Comparison of ENCODE assay signal across 9 cellular contexts in genomic region chr19:56141416-56141992, GRCh38. TPM values are rescaled to one million over a fixed set of nuclear protein-coding genes. Genes with fewer than 3 reads are reported as not detected.
DNase-seq lines count a peak whose midpoint lies in the region; ATAC-seq lines count a peak whose summit lies in the region.
"Had no signal": no experiment of that assay in that cellular context is flagged by ENCODE, and none has a peak within 500 bp of the region (broad histone marks: within the 10 kb centered on the region; RNA-seq: fewer than 3 reads in every experiment).

No MANE protein-coding gene starts in this region.

- WGBS in right cardiac atrium = 2% methylated on average over 26 of the region's 26 CpGs

- H3K4me3 ChIP-seq in HUES48 (ENCODE audit: low read depth, low read length) (peak overlapping the region; percentile 64), right cardiac atrium (ENCODE audit: low read length) (peak overlapping the region; percentile 56)

- DNase-seq in AG08396 (ENCODE audit: low spot score) (peak; percentile 51), right cardiac atrium (peak in 1 of 3 donors; percentile 69), LoVo (ENCODE audit: low spot score) (no peak), posterior vena cava (ENCODE audit: low spot score) (no peak), ecto neural progenitor cell (ENCODE audit: low spot score) (no peak)
- peak; percentile 30 to 33 for DNase-seq in stimulated activated CD4-positive, alpha-beta T cell treated with anti-CD3 and anti-CD28 coated beads, Interleukin-2, amount 100 ng/mL, for 24 hours

- H3K4me3 Mint-ChIP-seq in activated T-helper 17 cell treated with anti-CD3 and anti-CD28 coated beads, Interleukin-2, amount 50 U/mL, for 72 hours = peak overlapping the region; percentile 98

- H3K4me1 ChIP-seq in HUES48 (ENCODE audit: control insufficient read depth, insufficient read depth, low read length) (peaks cover 24% of the 10 kb centered on the region), right cardiac atrium (ENCODE audit: control insufficient read depth, insufficient read depth, low read length) (peaks cover 3% of the 10 kb centered on the region)

- H3K36me3 Mint-ChIP-seq in activated T-helper 17 cell treated with anti-CD3 and anti-CD28 coated beads, Interleukin-2, amount 50 U/mL, for 72 hours (ENCODE audit: low read depth) = peaks cover 11% of the 10 kb centered on the region

- peak overlapping the region; percentile 98 for H3K27ac Mint-ChIP-seq in activated T-helper 17 cell treated with anti-CD3 and anti-CD28 coated beads, Interleukin-2, amount 50 U/mL, for 72 hours

- H3K9ac ChIP-seq in HUES48 (ENCODE audit: low read depth, low read length) = peak overlapping the region; percentile 27; the same call in 1 of the 2 replicates

- ATAC-seq in activated T-helper 17 cell treated with anti-CD3 and anti-CD28 coated beads, Interleukin-2, amount 50 U/mL, for 72 hours (replicated peaks) = no peak
- peak in 1 of 2 donors; percentile 2 for ATAC-seq in right cardiac atrium

- no peaks in the 10 kb centered on the region for H3K27me3 Mint-ChIP-seq in activated T-helper 17 cell treated with anti-CD3 and anti-CD28 coated beads, Interleukin-2, amount 50 U/mL, for 72 hours

- H3K27ac ChIP-seq in HUES48 (ENCODE audit: low read depth, low read length) (no peak overlapping the region), right cardiac atrium (ENCODE audit: low read length) (no peak overlapping the region)

- no peaks in the 10 kb centered on the region for H3K9me3 Mint-ChIP-seq in activated T-helper 17 cell treated with anti-CD3 and anti-CD28 coated beads, Interleukin-2, amount 50 U/mL, for 72 hours

- H3K4me1 Mint-ChIP-seq in activated T-helper 17 cell treated with anti-CD3 and anti-CD28 coated beads, Interleukin-2, amount 50 U/mL, for 72 hours = peaks cover 21% of the 10 kb centered on the region

- H3K27me3 ChIP-seq in HUES48 (ENCODE audit: control insufficient read depth, insufficient read depth, low read length) = no peaks in the 10 kb centered on the region
- H3K27me3 ChIP-seq in right cardiac atrium (ENCODE audit: control insufficient read depth, insufficient read depth) = no peaks in the 10 kb centered on the region

- H3K9me3 ChIP-seq in HUES48 (ENCODE audit: control insufficient read depth, insufficient read depth, low read length) (no peaks in the 10 kb centered on the region), right cardiac atrium (ENCODE audit: control insufficient read depth, low read length) (no peaks in the 10 kb centered on the region)

- intact Hi-C loops in right cardiac atrium (cut with DNase I) = loop anchor here in 1 of 4 donors (2.0 kb wide), 1 partner anchor 21 kb away; the partner anchor contains the start of gene ZNF787
- intact Hi-C loops in posterior vena cava (cut with DNase I) = no loop called here

- 0 out of 2 replicates have a peak, but pooled peaks cover under 1% of the 10 kb centered on the region for H3K36me3 ChIP-seq in HUES48 (ENCODE audit: control insufficient read depth, insufficient read depth, low read length)

RNA-seq across cellular contexts. Expression of gene ZNF444, which starts 0.4 kb away (rescaled TPM):
- total RNA-seq in activated T-helper 17 cell treated with anti-CD3 and anti-CD28 coated beads, Interleukin-2, amount 50 U/mL, for 72 hours = 10 to 100 TPM; 22.8 to 29.2 TPM
- total RNA-seq in right cardiac atrium = 10 to 100 TPM; 19.3 to 29.3 (median 23.1) TPM
- 20.0 TPM for polyA plus RNA-seq in right cardiac atrium
- total RNA-seq in posterior vena cava = 10 to 100 TPM; 17.8 to 23.8 TPM

RNA-seq across cellular contexts. Expression of gene ZNF787, which starts 20.4 kb away (rescaled TPM):
- 10 to 100 TPM; 27.8 to 33.2 TPM for total RNA-seq in activated T-helper 17 cell treated with anti-CD3 and anti-CD28 coated beads, Interleukin-2, amount 50 U/mL, for 72 hours
- total RNA-seq in right cardiac atrium (10 to 100 TPM; 22.0 to 29.2 (median 26.2) TPM), posterior vena cava (10 to 100 TPM; 19.0 to 24.7 TPM)
- polyA plus RNA-seq in right cardiac atrium = 25.4 TPM

RNA-seq across cellular contexts. Expression of gene GALP, which starts 34.3 kb away (rescaled TPM):
- total RNA-seq in activated T-helper 17 cell treated with anti-CD3 and anti-CD28 coated beads, Interleukin-2, amount 50 U/mL, for 72 hours = not detected
- total RNA-seq in right cardiac atrium = not detected
- polyA plus RNA-seq in right cardiac atrium = not detected
- not detected for total RNA-seq in posterior vena cava
- total RNA-seq: renal cortical epithelial cell had no signal

RNA-seq across cellular contexts. Expression of gene ZSCAN5B, which starts 56.1 kb away (rescaled TPM):
- under 1 TPM in 1 of 2 donors, not detected in 1; 0.24 TPM for total RNA-seq in activated T-helper 17 cell treated with anti-CD3 and anti-CD28 coated beads, Interleukin-2, amount 50 U/mL, for 72 hours
- not detected for total RNA-seq in right cardiac atrium
- polyA plus RNA-seq in right cardiac atrium = not detected
- not detected for total RNA-seq in posterior vena cava
- total RNA-seq: renal cortical epithelial cell had no signal

Comparison
In these comparisons a context has a peak if more than half of its experiments do, and no peak if none do; other contexts are left out.
1. DNase-seq: peak in AG08396 (single experiment) and stimulated activated CD4-positive, alpha-beta T cell treated with anti-CD3 and anti-CD28 coated beads, Interleukin-2, amount 100 ng/mL, for 24 hours (2 of 2); none in LoVo (single experiment), posterior vena cava (single experiment) and ecto neural progenitor cell (single experiment).